13 cellular contexts compared by ENCODE assay signal in the genomic region with DNA sequence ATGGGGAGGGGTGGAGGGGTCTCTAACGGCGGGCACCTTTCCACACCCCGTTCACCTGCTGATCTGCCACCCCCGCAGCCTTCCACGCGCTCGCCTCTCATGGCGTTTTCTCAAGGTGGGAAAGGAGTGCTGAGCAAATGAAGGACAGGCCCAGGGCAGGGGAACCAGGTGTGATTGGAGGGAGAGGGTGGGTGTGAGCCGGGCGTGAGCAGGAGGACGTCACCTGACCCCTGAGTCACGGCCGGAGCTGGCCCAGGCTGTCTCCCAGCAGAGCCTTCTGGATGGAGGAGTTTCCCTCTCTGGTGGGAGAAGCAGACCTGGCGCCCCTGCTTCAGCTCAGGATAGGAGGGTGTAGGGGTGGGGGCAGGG. TPM values are rescaled to one million over a fixed set of nuclear protein-coding genes. Genes with fewer than 3 reads are reported as not detected.
DNase-seq lines count a peak whose midpoint lies in the region; ATAC-seq and TF ChIP-seq lines count a peak whose summit lies in the region.
"Had no signal": no experiment of that assay in that cellular context is flagged by ENCODE, and none has a peak within 500 bp of the region (broad histone marks: within the 10 kb centered on the region; RNA-seq: fewer than 3 reads in every experiment).

No MANE protein-coding gene starts in this region.

- no peak overlapping the region for H3K27ac ChIP-seq in PC-3 (ENCODE audit: low read length)
- no peak overlapping the region for H3K27ac ChIP-seq in iPS-20b (ENCODE audit: low read length)
- H3K27ac ChIP-seq in osteoblast (ENCODE audit: low read depth, low read length), result no peak overlapping the region

- no TSS peak for BruUV-seq in PC-3 (replicated peaks; lab: Mats Ljungman, UMichigan)

- H4K20me1 ChIP-seq in PC-3 (ENCODE audit: low read length), result no peaks in the 10 kb centered on the region
- peaks cover 4% of the 10 kb centered on the region for H4K20me1 ChIP-seq in osteoblast (ENCODE audit: insufficient read depth, low read length)

- H3K9ac ChIP-seq in PC-3 (ENCODE audit: low read length) (no peak overlapping the region), iPS-20b (ENCODE audit: low read depth, low read length) (peak overlapping the region; percentile 56; the same call in 1 of the 2 replicates)

- no peaks in the 10 kb centered on the region for H3K36me3 ChIP-seq in PC-3 (ENCODE audit: low read depth, low read length)
- H3K36me3 ChIP-seq in iPS-20b (ENCODE audit: insufficient read depth, low read depth, low read length), result no peaks in the 10 kb centered on the region
- no peaks in the 10 kb centered on the region for H3K36me3 ChIP-seq in osteoblast (ENCODE audit: insufficient read depth, low read length)
- H3K36me3 ChIP-seq: MG63 had no signal

- CTCF ChIA-PET in PC-3 (lab: Charles Lee), result no interaction called here

- no peaks in the 10 kb centered on the region for H3K79me2 ChIP-seq in PC-3 (ENCODE audit: low read length)
- H3K79me2 ChIP-seq in osteoblast (ENCODE audit: insufficient read depth, low read length), result no peaks in the 10 kb centered on the region

- POLR2A ChIA-PET in PC-3 (lab: Charles Lee; ENCODE audit: unreplicated experiment), result no interaction called here

- H3K27me3 ChIP-seq in PC-3 (ENCODE audit: low read length) (0 out of 2 replicates have a peak, but pooled peaks cover 9% of the 10 kb centered on the region), iPS-20b (ENCODE audit: insufficient read depth, low read length) (no peaks in the 10 kb centered on the region; the same call in 1 of the 2 replicates), osteoblast (ENCODE audit: insufficient read depth, low read length) (peaks cover 12% of the 10 kb centered on the region)
- H3K27me3 ChIP-seq: MG63 had no signal

- ATAC-seq in PC-3, result 0 out of 2 replicates have a peak, but pooled peaks have one; percentile 34
- no peak for ATAC-seq in GM21526 (IDR thresholded peaks at IDR 0.05; ENCODE audit: low FRiP score, unreplicated experiment)
- no peak for ATAC-seq in GM18873 (IDR thresholded peaks at IDR 0.05; ENCODE audit: low FRiP score, unreplicated experiment)
- ATAC-seq: activated CD8-positive, alpha-beta T cell treated with anti-CD3 and anti-CD28 coated beads for 36 hours had no signal

- H3K4me1 ChIP-seq in PC-3 (ENCODE audit: insufficient read depth, low read length) (peaks cover 18% of the 10 kb centered on the region; the same call in 1 of the 2 replicates), iPS-20b (ENCODE audit: insufficient read depth, low read length) (no peaks in the 10 kb centered on the region; the same call in 1 of the 2 replicates), osteoblast (ENCODE audit: insufficient read depth, low read length) (peaks cover 2% of the 10 kb centered on the region)

- H3F3A ChIP-seq in PC-3 (ENCODE audit: low read length, unreplicated experiment), result no peaks in the 10 kb centered on the region

- H3K4me3 ChIP-seq in PC-3 (ENCODE audit: low read length), result no peak overlapping the region
- H3K4me3 ChIP-seq in iPS-20b (ENCODE audit: low read length), result no peak overlapping the region
- no peak overlapping the region for H3K4me3 ChIP-seq in osteoblast (ENCODE audit: insufficient read depth, low read length)
- H3K4me3 ChIP-seq: MG63 had no signal

- H3K9me3 ChIP-seq in PC-3 (ENCODE audit: low read length), result no peaks in the 10 kb centered on the region
- no peaks in the 10 kb centered on the region for H3K9me3 ChIP-seq in iPS-20b (ENCODE audit: insufficient read depth, low read depth, low read length)
- no peaks in the 10 kb centered on the region for H3K9me3 ChIP-seq in osteoblast (ENCODE audit: low read depth, low read length)
- H3K9me3 ChIP-seq: MG63 had no signal

- TF ChIP-seq CTCF in PC-3 (conservative IDR thresholded peaks at IDR 0.05; ENCODE audit: low read depth, low read length) (no peak), osteoblast (IDR thresholded peaks at IDR 0.05; ENCODE audit: extremely low read depth, low read depth, low read length) (no peak)

- H2AFZ ChIP-seq in PC-3 (ENCODE audit: low read length) (no peak overlapping the region), osteoblast (ENCODE audit: low read length) (no peak overlapping the region)

- no peaks in the 10 kb centered on the region for H3K9me2 ChIP-seq in PC-3 (replicated peaks; ENCODE audit: low read length)

- DNase-seq in DMS53 treated with DMSO at 0.1 percent for 48 hours (lab: John Stamatoyannopoulos, UW; ENCODE audit: unreplicated experiment) (peak; percentile 60), PC-3 (peak; percentile 21), osteoblast (ENCODE audit: insufficient read length, low spot score, missing footprints) (peak; percentile 90), NCI-H774 (lab: John Stamatoyannopoulos, UW) (no peak), DMS 273 treated with DMSO at 0.1 percent for 48 hours (lab: John Stamatoyannopoulos, UW) (no peak)
- DNase-seq: activated CD8-positive, alpha-beta T cell treated with anti-CD3 and anti-CD28 coated beads for 36 hours; activated gamma-delta T cell; MG63; midbrain; nucleus accumbens had no signal

- intact Hi-C loops in PC-3 (cut with micrococcal nuclease), result no loop called here

- H3K4me2 ChIP-seq in PC-3 (ENCODE audit: low read length) (no peak overlapping the region), osteoblast (ENCODE audit: insufficient read depth, low read length) (no peak overlapping the region)

RNA-seq across cellular contexts. Expression of gene ARHGAP8, which starts 14.0 kb away (rescaled TPM):
- 29.4 and 30.9 TPM in 2 replicates for total RNA-seq in PC-3 (2014; rRNA removed)
- total RNA-seq in osteoblast, result 0.29 and 0.36 TPM in 2 replicates

RNA-seq across cellular contexts. Expression of gene PRR5, which starts 36.3 kb away (rescaled TPM):
- total RNA-seq in PC-3 (2014; rRNA removed), result 14.5 and 21.8 TPM in 2 replicates
- total RNA-seq in osteoblast, result 13.0 and 14.8 TPM in 2 replicates

Comparison
In these comparisons a context has a peak if more than half of its experiments do, and no peak if none do; other contexts are left out.
1. DNase-seq: peak in DMS53 treated with DMSO at 0.1 percent for 48 hours (single experiment), PC-3 (single experiment) and osteoblast (single experiment); none in NCI-H774 (single experiment) and DMS 273 treated with DMSO at 0.1 percent for 48 hours (single experiment).
2. RNA of gene ARHGAP8, which starts 14.0 kb away (total RNA-seq): 29.4 to 30.9 TPM in PC-3; 0.29 to 0.36 TPM in osteoblast; every median in the first group is over 10 times any median in the second.